Comparison of ENCODE assay signal across 26 cellular contexts in the genomic region with DNA sequence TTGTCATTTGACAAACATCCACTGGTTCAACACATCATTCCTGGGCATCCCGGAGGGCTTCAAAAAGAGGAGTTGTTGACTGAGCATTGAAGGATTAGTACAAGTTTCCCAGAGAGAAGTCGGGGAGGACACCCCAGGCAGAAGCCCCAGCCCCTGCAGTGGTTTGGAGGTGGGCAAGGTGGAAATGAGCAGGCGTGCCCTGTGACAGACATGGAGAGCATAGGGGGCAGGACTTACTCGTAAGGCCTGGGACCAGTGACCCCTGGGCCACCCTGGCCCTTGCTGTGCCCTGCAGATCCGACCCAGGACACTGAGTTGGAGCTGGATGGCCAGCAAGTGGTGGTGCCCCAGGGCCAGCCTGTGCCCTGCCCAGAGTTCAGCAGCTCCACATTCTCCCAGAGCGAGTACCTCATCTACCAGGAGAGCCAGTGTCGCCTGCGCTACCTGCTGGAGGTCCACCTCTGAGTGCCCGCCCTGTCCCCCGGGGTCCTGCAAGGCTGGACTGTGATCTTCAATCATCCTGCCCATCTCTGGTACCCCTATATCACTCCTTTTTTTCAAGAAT. TPM values are rescaled to one million over a fixed set of nuclear protein-coding genes. Genes with fewer than 3 reads are reported as not detected.
"Had no signal": no experiment of that assay in that cellular context is flagged by ENCODE, and none has a peak within 500 bp of the region (broad histone marks: within the 10 kb centered on the region; RNA-seq: fewer than 3 reads in every experiment).

No MANE protein-coding gene starts in this region.

- H3K27ac ChIP-seq: ascending aorta, cardiac muscle cell, coronary artery, dorsolateral prefrontal cortex, gastroesophageal sphincter, thoracic aorta, vagina had no signal

- H3K36me3 ChIP-seq: cardiac muscle cell, thoracic aorta, vagina had no signal

- DNase-seq: activated B cell treated with CpG ODN at 0.5 μM for 24 hours; activated CD8-positive, alpha-beta memory T cell treated with anti-CD3 and anti-CD28 coated beads, Interleukin-2, amount 10 ng/mL, durations not matched to agents 7 days and 5 days; activated CD8-positive, alpha-beta T cell treated with anti-CD3 and anti-CD28 coated beads, Interleukin-2, amount 10 ng/mL, durations not matched to agents 7 days and 5 days; activated effector memory CD4-positive, alpha-beta T cell treated with Interleukin-2 at 50 U/mL for 16 hours; activated naive CD4-positive, alpha-beta T cell treated with Interleukin-2 at 50 U/mL for 16 hours; cerebellar nuclear complex; effector memory CD4-positive, alpha-beta T cell; erythroblast; head of caudate nucleus; hypothalamus; immature natural killer cell; kidney glomerular epithelial cell; mammary epithelial cell; occipital lobe; stimulated activated CD4-positive, alpha-beta T cell treated with anti-CD3 and anti-CD28 coated beads, Interleukin-2, amount 100 ng/mL, for 48 hours; T-helper 1 cell; trophoblast cell had no signal

- H3K27me3 ChIP-seq: ascending aorta, cardiac muscle cell, dorsolateral prefrontal cortex, gastroesophageal sphincter, vagina had no signal

- H3K9me3 ChIP-seq: ascending aorta, gastroesophageal sphincter, thoracic aorta, vagina had no signal

- ATAC-seq: activated CD8-positive, alpha-beta memory T cell treated with anti-CD3 and anti-CD28 coated beads, Interleukin-2, amount 10 ng/mL, durations not matched to agents 7 days and 5 days; activated CD8-positive, alpha-beta T cell treated with anti-CD3 and anti-CD28 coated beads, Interleukin-2, amount 10 ng/mL, durations not matched to agents 7 days and 5 days; gastroesophageal sphincter; left lobe of liver; right cardiac atrium had no signal

- H3K4me3 ChIP-seq: ascending aorta, cardiac muscle cell, coronary artery, dorsolateral prefrontal cortex, gastroesophageal sphincter, thoracic aorta, vagina had no signal

RNA-seq across cellular contexts. Expression of gene GPR62, which starts 7.1 kb away (rescaled TPM):
- total RNA-seq: activated B cell treated with CpG ODN at 0.5 μM for 24 hours; activated CD8-positive, alpha-beta memory T cell treated with anti-CD3 and anti-CD28 coated beads, Interleukin-2, amount 10 ng/mL, durations not matched to agents 7 days and 5 days; activated CD8-positive, alpha-beta T cell treated with anti-CD3 and anti-CD28 coated beads, Interleukin-2, amount 10 ng/mL, durations not matched to agents 7 days and 5 days; ascending aorta; left lobe of liver; thoracic aorta; vagina had no signal
- polyA plus RNA-seq: immature natural killer cell, mammary epithelial cell had no signal
